In genomic region chr7:149228831-149229471, GRCh38 we compare ENCODE assay signal across 2 cellular contexts.
A peak's percentile ranks its signal among the peaks of the same experiment; 100 is the strongest.
TF ChIP-seq lines count a peak whose summit lies in the region.

No MANE protein-coding gene starts in this region.

TF ChIP-seq in IMR-90, 13 proteins besides CTCF, POLR2A, EP300 and RAD21:
- TF ChIP-seq RFX5 (IDR thresholded peaks at IDR 0.05; ENCODE audit: low read depth, low read length), result no peak
- no peak for TF ChIP-seq USF2 (IDR thresholded peaks at IDR 0.05; ENCODE audit: low read depth, low read length)
- no peak for TF ChIP-seq RCOR1 (IDR thresholded peaks at IDR 0.05; ENCODE audit: insufficient replicate concordance, low read length)
- no peak for TF ChIP-seq FOS (IDR thresholded peaks at IDR 0.05; ENCODE audit: low read depth, low read length)
- TF ChIP-seq BHLHE40 (IDR thresholded peaks at IDR 0.05; ENCODE audit: low read depth, low read length), result no peak
- no peak for TF ChIP-seq MXI1 (IDR thresholded peaks at IDR 0.05; ENCODE audit: borderline replicate concordance, low read depth, low read length)
- TF ChIP-seq MAFK (IDR thresholded peaks at IDR 0.05; ENCODE audit: low read depth, low read length), result no peak
- TF ChIP-seq ELK1 (IDR thresholded peaks at IDR 0.05; ENCODE audit: borderline replicate concordance, low read depth, low read length), result no peak
- TF ChIP-seq CHD1 (IDR thresholded peaks at IDR 0.05; ENCODE audit: low read depth, low read length), result no peak
- TF ChIP-seq MAZ (IDR thresholded peaks at IDR 0.05; ENCODE audit: borderline replicate concordance, low read depth, low read length), result no peak
- no peak for TF ChIP-seq CEBPB (IDR thresholded peaks at IDR 0.05; ENCODE audit: low read depth, low read length)
- TF ChIP-seq SMC3 (IDR thresholded peaks at IDR 0.05; ENCODE audit: low read depth, low read length), result no peak

TF ChIP-seq in HepG2, 621 proteins besides CTCF, POLR2A, EP300 and RAD21:
- TF ChIP-seq PHF21A (CRISPR knock-in tag; IDR thresholded peaks at IDR 0.05), result no peak
- no peak for TF ChIP-seq ELF1 (CRISPR knock-in tag; IDR thresholded peaks at IDR 0.05)
- TF ChIP-seq PHF5A (CRISPR knock-in tag; IDR thresholded peaks at IDR 0.05; ENCODE audit: low read depth, unreplicated experiment), result no peak
- TF ChIP-seq KDM2A (CRISPR knock-in tag; IDR thresholded peaks at IDR 0.05; ENCODE audit: borderline replicate concordance, low read depth), result peak; percentile 42; the same call in 1 of the 2 replicates
- TF ChIP-seq RBFOX2 (IDR thresholded peaks at IDR 0.05; ENCODE audit: low read depth, low read length), result no peak
- TF ChIP-seq DBP (CRISPR knock-in tag; IDR thresholded peaks at IDR 0.05; ENCODE audit: not compliant biosample characterization), result no peak
- peak; percentile 78; the same call in 1 of the 2 replicates for TF ChIP-seq PAF1 (CRISPR knock-in tag; IDR thresholded peaks at IDR 0.05)
- TF ChIP-seq TMF1 (CRISPR knock-in tag; IDR thresholded peaks at IDR 0.05; ENCODE audit: low read depth), result no peak
- TF ChIP-seq SMAD3 (CRISPR knock-in tag; IDR thresholded peaks at IDR 0.05), result no peak
- TF ChIP-seq RFXAP (CRISPR knock-in tag; IDR thresholded peaks at IDR 0.05; ENCODE audit: borderline replicate concordance), result no peak
- TF ChIP-seq DMAP1 (CRISPR knock-in tag; IDR thresholded peaks at IDR 0.05), result no peak
- peak; percentile 62 for TF ChIP-seq POLR2G (IDR thresholded peaks at IDR 0.05; ENCODE audit: low read depth, low read length)
TF ChIP-seq in HepG2: peak in this region for 3.
